1 cellular context compared by ENCODE assay signal in the genomic region with DNA sequence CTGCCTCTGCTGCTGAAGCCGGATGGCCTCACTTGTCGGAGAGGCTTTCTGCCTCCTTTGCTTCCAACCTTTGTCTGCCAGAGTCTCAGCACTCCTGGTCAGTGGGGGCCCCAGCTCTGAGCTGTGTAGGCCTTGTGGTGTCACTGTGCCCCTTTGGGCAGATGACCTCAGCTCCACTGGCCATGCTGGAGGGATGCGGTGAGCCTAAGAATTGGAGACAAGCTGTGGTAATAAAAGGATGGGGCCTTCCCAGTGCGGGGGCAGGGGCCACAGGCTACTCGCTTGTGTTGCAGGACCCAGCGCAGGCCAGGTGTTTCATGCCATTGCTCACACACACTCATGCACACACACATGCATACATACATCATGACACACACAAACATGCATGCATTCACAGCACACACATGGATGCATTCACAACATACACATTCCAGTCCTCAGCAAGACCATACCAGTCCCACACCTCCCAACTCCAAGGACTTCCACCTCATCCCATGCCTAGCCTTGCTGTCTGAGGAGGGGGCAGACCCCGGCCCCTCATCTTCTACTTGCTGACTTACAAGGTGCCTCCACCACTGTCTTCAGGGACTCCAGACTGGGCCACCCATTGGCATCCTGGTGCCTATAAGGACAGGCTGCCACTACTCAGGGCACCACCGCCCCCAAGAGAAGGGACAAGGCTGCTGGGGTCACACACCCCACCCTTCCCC.
TF ChIP-seq lines count a peak whose summit lies in the region.

No MANE protein-coding gene starts in this region.

TF ChIP-seq in HCT116, 20 proteins besides CTCF, POLR2A, EP300 and RAD21 (continued from another document):
- TF ChIP-seq REST (IDR thresholded peaks at IDR 0.05; ENCODE audit: low read depth) = no peak
- no peak for TF ChIP-seq ZNF274 (IDR thresholded peaks at IDR 0.05; ENCODE audit: low read depth, low read length)
- TF ChIP-seq ZFX (IDR thresholded peaks at IDR 0.05) = no peak
- TF ChIP-seq SIN3A (IDR thresholded peaks at IDR 0.05; ENCODE audit: low read depth) = no peak
- no peak for TF ChIP-seq CEBPB (IDR thresholded peaks at IDR 0.05; ENCODE audit: low read depth)
- TF ChIP-seq EZH2phosphoT487 (IDR thresholded peaks at IDR 0.05; ENCODE audit: borderline replicate concordance) = no peak
- no peak for TF ChIP-seq SP1 (IDR thresholded peaks at IDR 0.05; ENCODE audit: low read depth)
- no peak for TF ChIP-seq EGR1 (IDR thresholded peaks at IDR 0.05; ENCODE audit: low read depth)
- no peak for TF ChIP-seq JUND (IDR thresholded peaks at IDR 0.05)
